16 cellular contexts compared by ENCODE assay signal in the genomic region with DNA sequence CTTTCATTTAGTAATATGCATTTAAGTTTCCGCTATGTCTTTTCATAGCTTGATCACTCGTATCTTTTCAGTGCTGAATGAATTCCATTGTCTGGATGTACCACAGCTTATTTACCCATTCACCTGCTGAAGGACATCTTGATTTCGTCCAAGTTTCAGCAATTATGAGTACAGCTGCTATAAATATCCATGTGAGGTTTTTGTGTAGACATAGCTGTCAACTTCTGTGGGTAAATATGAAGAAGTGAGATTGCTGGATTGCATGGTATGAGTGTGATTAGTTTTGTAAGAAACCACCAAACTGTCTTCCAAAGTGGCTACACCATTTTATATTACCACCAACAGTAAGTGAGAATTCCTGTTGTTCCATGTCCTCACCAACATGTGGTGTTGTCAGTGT.
A peak's percentile ranks its signal among the peaks of the same experiment; 100 is the strongest.
DNase-seq lines count a peak whose midpoint lies in the region; ATAC-seq, FAIRE-seq and TF ChIP-seq lines count a peak whose summit lies in the region.
"Had no signal": no experiment of that assay in that cellular context is flagged by ENCODE, and none has a peak within 500 bp of the region (broad histone marks: within the 10 kb centered on the region; RNA-seq: fewer than 3 reads in every experiment).

No MANE protein-coding gene starts in this region.

- no peak for TF ChIP-seq POLR2A in GM12878 (IDR thresholded peaks at IDR 0.05; ENCODE audit: low read depth, low read length)

- no peak overlapping the region for H2AFZ ChIP-seq in GM12878 (ENCODE audit: control insufficient read depth, low read depth, low read length)

- no peak overlapping the region for H3K9ac ChIP-seq in GM12878 (ENCODE audit: control insufficient read depth, insufficient read depth, low read length)

- H3K27me3 ChIP-seq in GM12878 (replicated peaks in 1 of 2; ENCODE audit: control insufficient read depth in 2 of 2, insufficient read depth in 2 of 2, low read length in 1 of 2): no peaks in the 10 kb centered on the region
- peaks cover 0 to under 1% (median 0%) of the 10 kb centered on the region in 7 donors for H3K27me3 ChIP-seq in heart right ventricle
- H3K27me3 ChIP-seq: suprapubic skin had no signal

- peak in 1 of 2 experiments; percentile 22; a peak in 1 of 4 replicates for TF ChIP-seq EP300 in GM12878 (IDR thresholded peaks at IDR 0.05; ENCODE audit: borderline replicate concordance in 1 of 2, control insufficient read depth in 1 of 2, low read depth in 2 of 2, low read length in 2 of 2)

- no peak overlapping the region for H3K27ac ChIP-seq in GM12878 (ENCODE audit: control insufficient read depth, insufficient read depth)
- H3K27ac ChIP-seq in heart right ventricle: no peak overlapping the region
- H3K27ac ChIP-seq: suprapubic skin had no signal

- no peaks in the 10 kb centered on the region for H4K20me1 ChIP-seq in GM12878 (ENCODE audit: control insufficient read depth, insufficient read depth)

- no peaks in the 10 kb centered on the region for H3K4me1 ChIP-seq in GM12878 (ENCODE audit: control insufficient read depth, insufficient read depth, low read length)
- no peaks in the 10 kb centered on the region for H3K4me1 ChIP-seq in heart right ventricle
- H3K4me1 ChIP-seq: suprapubic skin had no signal

- RAD21 ChIA-PET in GM12878 (lab: Charles Lee; ENCODE audit: unreplicated experiment): no interaction called here

- FAIRE-seq in GM12878 (lab: Jason Lieb, UNC): no peak

- H3K36me3 ChIP-seq in GM12878 (ENCODE audit: control insufficient read depth in 2 of 2, insufficient read depth in 2 of 2, low read length in 1 of 2) (no peaks in the 10 kb centered on the region), heart right ventricle (no peaks in the 10 kb centered on the region)
- H3K36me3 ChIP-seq: suprapubic skin had no signal

- TF ChIP-seq CTCF in GM12878 (IDR thresholded peaks at IDR 0.05 in 2 of 3, conservative IDR thresholded peaks at IDR 0.05 in 1 of 3; ENCODE audit: control insufficient read depth in 2 of 3, extremely low read depth in 1 of 3, insufficient read depth in 1 of 3, low read depth in 3 of 3, low read length in 3 of 3): no peak
- no peak for TF ChIP-seq CTCF in heart right ventricle (IDR thresholded peaks at IDR 0.05)

- no TSS peak for BruUV-seq in GM12878 (replicated peaks; lab: Mats Ljungman, UMichigan)

- 33% methylated on average over 3 of the region's 3 CpGs for WGBS in GM12878 (ENCODE audit: insufficient coverage, insufficient replicate concordance, low lambda C conversion rate, missing lambda C conversion rate)
- WGBS in heart right ventricle, 2 donors: 65 to 68% methylated on average over 3 of the region's 3 CpGs

- SMC1A ChIA-PET in GM12878 (lab: Charles Lee; ENCODE audit: uncharacterized antibody, unreplicated experiment): no interaction called here

- DNase-seq in GM12878 (ENCODE audit: low read depth, low spot score) (peak; percentile 30), NCI-H345 (lab: John Stamatoyannopoulos, UW) (no peak), occipital lobe (lab: John Stamatoyannopoulos, UW) (no peak), heart right ventricle (no peak), kidney tubule cell (ENCODE audit: low spot score) (no peak)
- DNase-seq: activated CD4-positive, alpha-beta T cell treated with anti-CD3 and anti-CD28 coated beads for 4 hours; activated naive CD8-positive, alpha-beta T cell treated with anti-CD3 and anti-CD28 coated beads, Interleukin-2, amount 10 ng/mL, durations not matched to agents 7 days and 5 days; DMS53; effector CD8-positive, alpha-beta T cell; hypothalamus; NCI-H1930 had no signal

- ATAC-seq in GM18858 (IDR thresholded peaks at IDR 0.05; ENCODE audit: unreplicated experiment) (peak; percentile 92), GM21723 (IDR thresholded peaks at IDR 0.05; ENCODE audit: unreplicated experiment) (peak; percentile 69), HG03442 (IDR thresholded peaks at IDR 0.05; ENCODE audit: unreplicated experiment) (peak; percentile 93), GM12878 (peak; percentile 72), heart right ventricle (no peak)
- ATAC-seq: left lobe of liver had no signal

- intact Hi-C loops in GM12878 (cut with micrococcal nuclease; ENCODE audit: unreplicated experiment): no loop called here
- intact Hi-C loops in heart right ventricle (cut with DNase I): no loop called here

- TF ChIP-seq RAD21 in GM12878 (IDR thresholded peaks at IDR 0.05; ENCODE audit: insufficient read depth, low read depth, low read length): no peak

- H3K79me2 ChIP-seq in GM12878 (ENCODE audit: control insufficient read depth, insufficient read depth, low read length): no peaks in the 10 kb centered on the region

- no peak overlapping the region for H3K4me3 ChIP-seq in GM12878
- H3K4me3 ChIP-seq in heart right ventricle: no peak overlapping the region
- H3K4me3 ChIP-seq: suprapubic skin had no signal

- POLR2A ChIA-PET in GM12878 (lab: Charles Lee): interaction anchor here (0.6 kb wide), 1 partner anchor 20 kb away, joined by 3 read pairs; no protein-coding TSS in a partner anchor

- in situ Hi-C loops in GM12878 (cut with MboI): no loop called here

- H3K9me3 ChIP-seq in GM12878 (replicated peaks; ENCODE audit: control insufficient read depth, insufficient read depth, low read length): peaks cover 2% of the 10 kb centered on the region; the same call in 2 of the 3 replicates
- peaks cover 0 to 19% (median 10%) of the 10 kb centered on the region in 11 donors for H3K9me3 ChIP-seq in heart right ventricle
- H3K9me3 ChIP-seq: suprapubic skin had no signal

- H3K4me2 ChIP-seq in GM12878 (ENCODE audit: control insufficient read depth, insufficient read depth): no peak overlapping the region

- CTCF ChIA-PET in GM12878 (lab: Yijun Ruan, JAX): no interaction called here

TF ChIP-seq in GM12878, 131 proteins besides CTCF, POLR2A, EP300 and RAD21 (continues in another document):
- no peak for TF ChIP-seq WRNIP1 (IDR thresholded peaks at IDR 0.05; ENCODE audit: borderline replicate concordance, low read depth, low read length)
- TF ChIP-seq IRF4 (IDR thresholded peaks at IDR 0.05; ENCODE audit: low read depth, low read length): peak; percentile 90
- no peak for TF ChIP-seq ATF7 (IDR thresholded peaks at IDR 0.05; ENCODE audit: low read depth)
- TF ChIP-seq, protein P1, sequence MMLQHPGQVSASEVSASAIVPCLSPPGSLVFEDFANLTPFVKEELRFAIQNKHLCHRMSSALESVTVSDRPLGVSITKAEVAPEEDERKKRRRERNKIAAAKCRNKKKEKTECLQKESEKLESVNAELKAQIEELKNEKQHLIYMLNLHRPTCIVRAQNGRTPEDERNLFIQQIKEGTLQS (IDR thresholded peaks at IDR 0.05; ENCODE audit: borderline replicate concordance, extremely low read depth, low read depth, low read length): no peak
- no peak for TF ChIP-seq YY1 (IDR thresholded peaks at IDR 0.05; ENCODE audit: low read depth, low read length)
- TF ChIP-seq, protein P2, sequence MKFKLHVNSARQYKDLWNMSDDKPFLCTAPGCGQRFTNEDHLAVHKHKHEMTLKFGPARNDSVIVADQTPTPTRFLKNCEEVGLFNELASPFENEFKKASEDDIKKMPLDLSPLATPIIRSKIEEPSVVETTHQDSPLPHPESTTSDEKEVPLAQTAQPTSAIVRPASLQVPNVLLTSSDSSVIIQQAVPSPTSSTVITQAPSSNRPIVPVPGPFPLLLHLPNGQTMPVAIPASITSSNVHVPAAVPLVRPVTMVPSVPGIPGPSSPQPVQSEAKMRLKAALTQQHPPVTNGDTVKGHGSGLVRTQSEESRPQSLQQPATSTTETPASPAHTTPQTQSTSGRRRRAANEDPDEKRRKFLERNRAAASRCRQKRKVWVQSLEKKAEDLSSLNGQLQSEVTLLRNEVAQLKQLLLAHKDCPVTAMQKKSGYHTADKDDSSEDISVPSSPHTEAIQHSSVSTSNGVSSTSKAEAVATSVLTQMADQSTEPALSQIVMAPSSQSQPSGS (IDR thresholded peaks at IDR 0.05; ENCODE audit: low read length): peak; percentile 69
- TF ChIP-seq BRCA1 (IDR thresholded peaks at IDR 0.05; ENCODE audit: low read depth, low read length): no peak
- peak; percentile 93 for TF ChIP-seq BCL11A (IDR thresholded peaks at IDR 0.05; ENCODE audit: low read depth, low read length)
- TF ChIP-seq, protein P3, sequence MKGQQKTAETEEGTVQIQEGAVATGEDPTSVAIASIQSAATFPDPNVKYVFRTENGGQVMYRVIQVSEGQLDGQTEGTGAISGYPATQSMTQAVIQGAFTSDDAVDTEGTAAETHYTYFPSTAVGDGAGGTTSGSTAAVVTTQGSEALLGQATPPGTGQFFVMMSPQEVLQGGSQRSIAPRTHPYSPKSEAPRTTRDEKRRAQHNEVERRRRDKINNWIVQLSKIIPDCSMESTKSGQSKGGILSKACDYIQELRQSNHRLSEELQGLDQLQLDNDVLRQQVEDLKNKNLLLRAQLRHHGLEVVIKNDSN (IDR thresholded peaks at IDR 0.05; ENCODE audit: borderline replicate concordance, extremely low read length, insufficient read depth, low read depth, low read length): no peak
- TF ChIP-seq, protein P4, sequence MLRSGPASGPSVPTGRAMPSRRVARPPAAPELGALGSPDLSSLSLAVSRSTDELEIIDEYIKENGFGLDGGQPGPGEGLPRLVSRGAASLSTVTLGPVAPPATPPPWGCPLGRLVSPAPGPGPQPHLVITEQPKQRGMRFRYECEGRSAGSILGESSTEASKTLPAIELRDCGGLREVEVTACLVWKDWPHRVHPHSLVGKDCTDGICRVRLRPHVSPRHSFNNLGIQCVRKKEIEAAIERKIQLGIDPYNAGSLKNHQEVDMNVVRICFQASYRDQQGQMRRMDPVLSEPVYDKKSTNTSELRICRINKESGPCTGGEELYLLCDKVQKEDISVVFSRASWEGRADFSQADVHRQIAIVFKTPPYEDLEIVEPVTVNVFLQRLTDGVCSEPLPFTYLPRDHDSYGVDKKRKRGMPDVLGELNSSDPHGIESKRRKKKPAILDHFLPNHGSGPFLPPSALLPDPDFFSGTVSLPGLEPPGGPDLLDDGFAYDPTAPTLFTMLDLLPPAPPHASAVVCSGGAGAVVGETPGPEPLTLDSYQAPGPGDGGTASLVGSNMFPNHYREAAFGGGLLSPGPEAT (IDR thresholded peaks at IDR 0.05; ENCODE audit: low read depth): no peak
- TF ChIP-seq, protein P5, sequence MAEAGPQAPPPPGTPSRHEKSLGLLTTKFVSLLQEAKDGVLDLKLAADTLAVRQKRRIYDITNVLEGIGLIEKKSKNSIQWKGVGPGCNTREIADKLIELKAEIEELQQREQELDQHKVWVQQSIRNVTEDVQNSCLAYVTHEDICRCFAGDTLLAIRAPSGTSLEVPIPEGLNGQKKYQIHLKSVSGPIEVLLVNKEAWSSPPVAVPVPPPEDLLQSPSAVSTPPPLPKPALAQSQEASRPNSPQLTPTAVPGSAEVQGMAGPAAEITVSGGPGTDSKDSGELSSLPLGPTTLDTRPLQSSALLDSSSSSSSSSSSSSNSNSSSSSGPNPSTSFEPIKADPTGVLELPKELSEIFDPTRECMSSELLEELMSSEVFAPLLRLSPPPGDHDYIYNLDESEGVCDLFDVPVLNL (IDR thresholded peaks at IDR 0.05; ENCODE audit: low read depth, low read length): no peak

Comparison
In these comparisons a context has a peak if more than half of its experiments do, and no peak if none do; other contexts are left out.
1. ATAC-seq: peak in GM18858 (single experiment), GM21723 (single experiment), HG03442 (single experiment) and GM12878 (single experiment); none in heart right ventricle (0 of 8).